In genomic region chr1:173202430-173203145, GRCh38 we compare ENCODE assay signal across 7 cellular contexts. TPM values are rescaled to one million over a fixed set of nuclear protein-coding genes. Genes with fewer than 3 reads are reported as not detected.
DNase-seq lines count a peak whose midpoint lies in the region; ATAC-seq and TF ChIP-seq lines count a peak whose summit lies in the region.

No MANE protein-coding gene starts in this region.

- peaks cover 0 to 32% of the 10 kb centered on the region in 2 experiments; a peak in 1 of 4 replicates for H3K79me1 ChIP-seq in IMR-90 (ENCODE audit: low read depth in 1 of 2, low read length in 2 of 2)

- no peaks in the 10 kb centered on the region for H3K79me2 ChIP-seq in DOHH2 (ENCODE audit: control insufficient read depth, low read length)

- H4K5ac ChIP-seq in IMR-90 (ENCODE audit: low read depth, low read length) = peak overlapping the region; percentile 83

- POLR2A ChIA-PET in IMR-90 (lab: Charles Lee; ENCODE audit: unreplicated experiment) = interaction anchor here (1.0 to 1.8 kb wide), 3 partner anchors 80 to 294 kb away, joined by 3 to 10 read pairs (median 4); no protein-coding TSS in a partner anchor

- peak overlapping the region; percentile 77 for H2BK5ac ChIP-seq in IMR-90 (ENCODE audit: low read depth, low read length, poor library complexity, severe bottlenecking)

- peaks cover 40% of the 10 kb centered on the region for H3K4me1 Mint-ChIP-seq in T-helper 17 cell

- peak overlapping the region; percentile 29 to 87; a peak in 2 of 4 replicates for H4K8ac ChIP-seq in IMR-90 (ENCODE audit: low read depth in 2 of 2, low read length in 2 of 2)

- DNase-seq in IMR-90 (peak; percentile 95), T-helper 17 cell (no peak), foreskin keratinocyte (peak; percentile 33 to 60), pons (ENCODE audit: low spot score) (peak; percentile 77), NCI-H2029 treated with DMSO at 0.1 percent for 48 hours (lab: John Stamatoyannopoulos, UW) (no peak), GM19238 (ENCODE audit: insufficient read length, low spot score) (no peak)

- TF ChIP-seq POLR2A in IMR-90 (IDR thresholded peaks at IDR 0.05; ENCODE audit: low read depth, low read length) = no peak; the same call in 1 of the 2 replicates

- H2BK15ac ChIP-seq in IMR-90 (ENCODE audit: low read depth, low read length) = peak overlapping the region; percentile 84; the same call in 2 of the 3 replicates

- peak overlapping the region; percentile 93 for H2BK120ac ChIP-seq in IMR-90 (ENCODE audit: low read depth, low read length)

- TF ChIP-seq CTCF in DOHH2 (IDR thresholded peaks at IDR 0.05; ENCODE audit: low read depth, low read length, poor library complexity, severe bottlenecking) (peak; percentile 66), IMR-90 (conservative IDR thresholded peaks at IDR 0.05; ENCODE audit: low read depth, low read length) (peak; percentile 87), foreskin keratinocyte (conservative IDR thresholded peaks at IDR 0.05) (peak; percentile 92)

- CTCF ChIA-PET in IMR-90 (lab: Yijun Ruan, JAX) = interaction anchor here (0.7 to 3.9 kb wide), 10 partner anchors 13 to 457 kb away, joined by 3 to 35 read pairs (median 4); no protein-coding TSS in a partner anchor

- H3K4me2 ChIP-seq in DOHH2 (ENCODE audit: low read length) (no peak overlapping the region), IMR-90 (ENCODE audit: low read depth, low read length) (peak overlapping the region; percentile 39; the same call in 1 of the 2 replicates)

- H3K36me3 ChIP-seq in DOHH2 (ENCODE audit: control insufficient read depth, low read length) (no peaks in the 10 kb centered on the region), IMR-90 (ENCODE audit: control insufficient read depth, insufficient read depth, low read length) (0 out of 2 replicates have a peak, but pooled peaks cover 1% of the 10 kb centered on the region)

- H3K27ac ChIP-seq in DOHH2 (ENCODE audit: low read depth, low read length) (no peak overlapping the region), IMR-90 (ENCODE audit: insufficient read depth, low read length) (peak overlapping the region; percentile 36; the same call in 1 of the 2 replicates), foreskin keratinocyte (no peak overlapping the region)

- peak overlapping the region; percentile 97 for H3K27ac Mint-ChIP-seq in T-helper 17 cell

- in situ Hi-C loops in IMR-90 (cut with MboI; ENCODE audit: low sequenced_read_pairs) = no loop called here

- intact Hi-C loops in IMR-90 (cut with micrococcal nuclease) = loop anchor here (1.0 to 5.0 kb wide), 6 partner anchors 80 to 457 kb away; no protein-coding TSS in a partner anchor

- 40% methylated on average over 1 of the region's 5 CpGs; no CpG with 5 or more reads in 1 of the 2 experiments for WGBS in IMR-90 (ENCODE audit: extremely low coverage in 2 of 2, insufficient read length in 1 of 2), 2 experiments

- H3K4me3 Mint-ChIP-seq in T-helper 17 cell = no peak overlapping the region

- no peak overlapping the region for H2AFZ ChIP-seq in IMR-90 (replicated peaks; ENCODE audit: low read length, poor library complexity)

- peak overlapping the region; percentile 95 for H2BK20ac ChIP-seq in IMR-90 (ENCODE audit: low read depth, low read length)

- ATAC-seq in IMR-90 (ENCODE audit: low read depth) (peak; percentile 68), T-helper 17 cell (no peak), foreskin keratinocyte (peak; percentile 40)

- dilution Hi-C loops in IMR-90 (cut with HindIII; ENCODE audit: low sequenced_read_pairs, unreplicated experiment) = no loop called here

- H3K27me3 Mint-ChIP-seq in T-helper 17 cell = no peaks in the 10 kb centered on the region

- peak overlapping the region; percentile 95 for H3K4ac ChIP-seq in IMR-90 (ENCODE audit: low read depth, low read length)

- H3K9ac ChIP-seq in IMR-90 (ENCODE audit: low read depth, low read length) = peak overlapping the region; percentile 32

- H4K91ac ChIP-seq in IMR-90 (ENCODE audit: insufficient read depth, low read depth, low read length) = peak overlapping the region; percentile 90

- H3K56ac ChIP-seq in IMR-90 (ENCODE audit: extremely low read depth, insufficient read depth, low read length) = peak overlapping the region; percentile 74

- H3F3A ChIP-seq in DOHH2 (ENCODE audit: control insufficient read depth, insufficient read depth) = no peaks in the 10 kb centered on the region

- H3K18ac ChIP-seq in IMR-90 (ENCODE audit: low read depth, low read length) = peak overlapping the region; percentile 75

- peaks cover 3% of the 10 kb centered on the region for H3K9me1 ChIP-seq in IMR-90 (ENCODE audit: insufficient read depth, low read length)

- H3K9me2 ChIP-seq in DOHH2 (replicated peaks; ENCODE audit: control insufficient read depth, low read length) = no peaks in the 10 kb centered on the region

- H2AK5ac ChIP-seq in IMR-90 (ENCODE audit: low read depth, low read length) = peak overlapping the region; percentile 72

- H3K27me3 ChIP-seq in DOHH2 (ENCODE audit: control insufficient read depth, low read length) (no peaks in the 10 kb centered on the region), IMR-90 (ENCODE audit: control insufficient read depth, insufficient read depth, low read length) (no peaks in the 10 kb centered on the region), foreskin keratinocyte (no peaks in the 10 kb centered on the region)

- H3K23ac ChIP-seq in IMR-90 (ENCODE audit: low read depth, low read length) = peak overlapping the region; percentile 82

- no peaks in the 10 kb centered on the region for H3K36me3 Mint-ChIP-seq in T-helper 17 cell (ENCODE audit: low read depth)

- BruUV-seq in IMR-90 (replicated peaks; lab: Mats Ljungman, UMichigan) = no TSS peak

- no peak overlapping the region for H3K4me3 ChIP-seq in DOHH2 (ENCODE audit: low read length)
- no peak overlapping the region for H3K4me3 ChIP-seq in IMR-90 (ENCODE audit: insufficient read depth, low read depth, low read length)

- H2AK9ac ChIP-seq in IMR-90 (replicated peaks; ENCODE audit: low read depth, low read length, poor library complexity) = peak overlapping the region; percentile 39

- H3K14ac ChIP-seq in IMR-90 (replicated peaks; ENCODE audit: low read depth, low read length) = peak overlapping the region; percentile 88

- H3K9me3 ChIP-seq in DOHH2 (ENCODE audit: control insufficient read depth, insufficient read depth, low read length) = no peaks in the 10 kb centered on the region
- H3K9me3 ChIP-seq in IMR-90 (ENCODE audit: control insufficient read depth, insufficient read depth, low read length) = no peaks in the 10 kb centered on the region
- no peaks in the 10 kb centered on the region for H3K9me3 ChIP-seq in T-helper 17 cell (ENCODE audit: control insufficient read depth, low read length, poor library complexity, severe bottlenecking)

- no peaks in the 10 kb centered on the region for H4K20me1 ChIP-seq in DOHH2 (ENCODE audit: control insufficient read depth, insufficient read depth, low read depth, low read length)
- no peaks in the 10 kb centered on the region for H4K20me1 ChIP-seq in IMR-90 (ENCODE audit: insufficient read depth, low read length)

- H3K4me1 ChIP-seq in DOHH2 (ENCODE audit: control insufficient read depth, low read length) (peaks cover 4% of the 10 kb centered on the region; the same call in 1 of the 2 replicates), IMR-90 (ENCODE audit: control insufficient read depth, insufficient read depth, low read length) (peaks cover 14% of the 10 kb centered on the region), foreskin keratinocyte (peaks cover 17% of the 10 kb centered on the region)

- TF ChIP-seq RAD21 in IMR-90 (IDR thresholded peaks at IDR 0.05; ENCODE audit: low read length) = peak; percentile 94

TF ChIP-seq in IMR-90, 13 proteins besides CTCF, POLR2A, EP300 and RAD21:
- TF ChIP-seq MAFK (IDR thresholded peaks at IDR 0.05; ENCODE audit: low read depth, low read length) = peak; percentile 29; the same call in 1 of the 2 replicates
- peak; percentile 93 for TF ChIP-seq SMC3 (IDR thresholded peaks at IDR 0.05; ENCODE audit: low read depth, low read length)
- no peak for TF ChIP-seq CHD1 (IDR thresholded peaks at IDR 0.05; ENCODE audit: low read depth, low read length)

RNA-seq across cellular contexts. Expression of gene TNFSF4, which starts 4.5 kb away (rescaled TPM):
- total RNA-seq in IMR-90 (2012; rRNA removed) (19.7 and 23.6 TPM in 2 replicates), T-helper 17 cell (10 to 100 TPM in 1 of 2 donors, 1 to 10 TPM in 1; 1.9 to 16.0 TPM), foreskin keratinocyte (0.35 and 0.75 TPM in 2 replicates)
- polyA plus RNA-seq in IMR-90 (2012; rRNA removed) (10.8 and 13.4 TPM in 2 replicates), foreskin keratinocyte (0.25 and 0.38 TPM in 2 replicates)
- polyA plus RNA-seq in IMR-90 (2012; cell fraction: cytosol; rRNA removed) = 3.0 and 3.2 TPM in 2 replicates
- polyA plus RNA-seq in IMR-90 (2012; cell fraction: nucleus; rRNA removed; ENCODE audit: low replicate concordance) = 1.1 and 8.4 TPM in 2 replicates

Comparison
In these comparisons a context has a peak if more than half of its experiments do, and no peak if none do; other contexts are left out.
1. DNase-seq: peak in IMR-90 (single experiment), foreskin keratinocyte (2 of 2) and pons (single experiment); none in T-helper 17 cell (0 of 3), NCI-H2029 treated with DMSO at 0.1 percent for 48 hours (single experiment) and GM19238 (single experiment).
2. Peak in every context shown above with its lines, with median percentiles within 50 percentile points of each other: CTCF ChIP-seq.